Comparison of ENCODE assay signal across 11 cellular contexts in the genomic region with DNA sequence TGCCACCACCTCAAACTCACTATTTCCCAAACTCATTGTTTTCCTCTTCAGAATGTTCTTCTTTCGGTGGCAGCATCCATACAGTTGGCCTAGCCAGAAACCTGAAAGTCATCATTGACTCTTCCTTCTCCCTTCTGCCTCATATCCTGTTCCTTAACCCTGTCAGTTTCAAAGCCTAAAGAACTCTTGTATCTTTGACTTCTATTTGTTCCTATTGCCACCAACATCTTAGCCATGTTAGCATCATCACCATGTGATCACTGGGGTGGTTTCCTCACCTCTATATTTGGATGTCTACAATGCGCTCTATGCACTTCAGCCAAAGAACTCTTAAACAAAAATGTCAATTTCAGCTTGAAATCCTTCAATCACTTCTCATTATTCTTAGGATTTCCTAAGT. TPM values are rescaled to one million over a fixed set of nuclear protein-coding genes. Genes with fewer than 3 reads are reported as not detected.
A peak's percentile ranks its signal among the peaks of the same experiment; 100 is the strongest.
DNase-seq lines count a peak whose midpoint lies in the region; ATAC-seq lines count a peak whose summit lies in the region.
"Had no signal": no experiment of that assay in that cellular context is flagged by ENCODE, and none has a peak within 500 bp of the region (broad histone marks: within the 10 kb centered on the region; RNA-seq: fewer than 3 reads in every experiment).

No MANE protein-coding gene starts in this region.

- H3K27me3 Mint-ChIP-seq in activated T-cell treated with anti-CD3 and anti-CD28 coated beads, Interleukin-2, amount 50 U/mL, for 72 hours (ENCODE audit: low read depth) = no peaks in the 10 kb centered on the region
- H3K27me3 Mint-ChIP-seq in activated T-cell treated with anti-CD3 and anti-CD28 coated beads, Interleukin-2, amount 50 U/mL, for 4 hours (ENCODE audit: low read depth) = no peaks in the 10 kb centered on the region
- no peaks in the 10 kb centered on the region for H3K27me3 Mint-ChIP-seq in activated naive CD8-positive, alpha-beta T cell treated with anti-CD3 and anti-CD28 coated beads, Interleukin-2, amount 50 U/mL, for 24 hours
- H3K27me3 Mint-ChIP-seq: B cell had no signal

- H3K36me3 Mint-ChIP-seq in activated T-cell treated with anti-CD3 and anti-CD28 coated beads, Interleukin-2, amount 50 U/mL, for 72 hours (ENCODE audit: insufficient read depth in 2 of 2) = peaks cover 8 to 9% of the 10 kb centered on the region in 2 donors
- peaks cover 47% of the 10 kb centered on the region for H3K36me3 Mint-ChIP-seq in activated T-cell treated with anti-CD3 and anti-CD28 coated beads, Interleukin-2, amount 50 U/mL, for 4 hours (ENCODE audit: insufficient read depth)
- H3K36me3 Mint-ChIP-seq in activated naive CD8-positive, alpha-beta T cell treated with anti-CD3 and anti-CD28 coated beads, Interleukin-2, amount 50 U/mL, for 24 hours (ENCODE audit: low read depth) = peaks cover 32% of the 10 kb centered on the region

- no peak overlapping the region for H3K9ac ChIP-seq in subcutaneous abdominal adipose tissue (ENCODE audit: low read length in 5 of 5)

- peak overlapping the region; percentile 5 for H3K27ac ChIP-seq in subcutaneous abdominal adipose tissue (ENCODE audit: low read depth, low read length)

- H3K4me1 Mint-ChIP-seq in activated T-cell treated with anti-CD3 and anti-CD28 coated beads, Interleukin-2, amount 50 U/mL, for 72 hours (ENCODE audit: low read depth) = peaks cover 33% of the 10 kb centered on the region
- H3K4me1 Mint-ChIP-seq in activated T-cell treated with anti-CD3 and anti-CD28 coated beads, Interleukin-2, amount 50 U/mL, for 4 hours (ENCODE audit: low read depth) = peaks cover 27% of the 10 kb centered on the region
- H3K4me1 Mint-ChIP-seq in activated naive CD8-positive, alpha-beta T cell treated with anti-CD3 and anti-CD28 coated beads, Interleukin-2, amount 50 U/mL, for 24 hours = peaks cover 31% of the 10 kb centered on the region
- H3K4me1 Mint-ChIP-seq: B cell had no signal

- H3K4me3 ChIP-seq in subcutaneous abdominal adipose tissue (ENCODE audit: low read depth in 1 of 5, low read length in 5 of 5) = no peak overlapping the region

- H3K27me3 ChIP-seq in subcutaneous abdominal adipose tissue (ENCODE audit: control insufficient read depth in 5 of 5, insufficient read depth in 4 of 5, low read length in 5 of 5) = no peaks in the 10 kb centered on the region

- no peaks in the 10 kb centered on the region for H3K9me3 ChIP-seq in subcutaneous abdominal adipose tissue (ENCODE audit: control insufficient read depth in 5 of 5, low read length in 5 of 5)

- peak; percentile 48 to 52 for ATAC-seq in activated T-cell treated with anti-CD3 and anti-CD28 coated beads, Interleukin-2, amount 50 U/mL, for 72 hours (replicated peaks in 1 of 2)
- ATAC-seq in activated T-cell treated with anti-CD3 and anti-CD28 coated beads, Interleukin-2, amount 50 U/mL, for 4 hours = no peak
- peak; percentile 30 for ATAC-seq in HG03159 (IDR thresholded peaks at IDR 0.05; ENCODE audit: unreplicated experiment)
- ATAC-seq in activated naive CD8-positive, alpha-beta T cell treated with anti-CD3 and anti-CD28 coated beads, Interleukin-2, amount 50 U/mL, for 24 hours = peak; percentile 76
- ATAC-seq: Panc1 had no signal

- peaks cover 0 to 33% (median 13%) of the 10 kb centered on the region in 5 donors for H3K36me3 ChIP-seq in subcutaneous abdominal adipose tissue (ENCODE audit: control insufficient read depth in 5 of 5, insufficient read depth in 5 of 5, low read length in 5 of 5)

- H3K4me1 ChIP-seq in subcutaneous abdominal adipose tissue (ENCODE audit: control insufficient read depth in 5 of 5, insufficient read depth in 5 of 5, low read length in 5 of 5) = peaks cover 0 to 2% (median 0%) of the 10 kb centered on the region in 5 donors

- no peak for DNase-seq in activated T-cell treated with anti-CD3 and anti-CD28 coated beads, Interleukin-2, amount 50 U/mL, for 72 hours
- DNase-seq in activated T-cell treated with anti-CD3 and anti-CD28 coated beads, Interleukin-2, amount 50 U/mL, for 4 hours = no peak
- DNase-seq in activated naive CD8-positive, alpha-beta T cell treated with anti-CD3 and anti-CD28 coated beads, Interleukin-2, amount 50 U/mL, for 24 hours = no peak
- DNase-seq in NCI-H69 (lab: John Stamatoyannopoulos, UW) = no peak
- no peak for DNase-seq in islet precursor cell
- DNase-seq in SKM-1 treated with dmso at 0.1 percent for 144 hours (lab: John Stamatoyannopoulos, UW; ENCODE audit: unreplicated experiment) = no peak

- H3K9me3 Mint-ChIP-seq in activated T-cell treated with anti-CD3 and anti-CD28 coated beads, Interleukin-2, amount 50 U/mL, for 72 hours = peaks cover 3 to 5% of the 10 kb centered on the region in 2 donors
- H3K9me3 Mint-ChIP-seq in activated T-cell treated with anti-CD3 and anti-CD28 coated beads, Interleukin-2, amount 50 U/mL, for 4 hours = peaks cover 3% of the 10 kb centered on the region
- peaks cover 5% of the 10 kb centered on the region for H3K9me3 Mint-ChIP-seq in activated naive CD8-positive, alpha-beta T cell treated with anti-CD3 and anti-CD28 coated beads, Interleukin-2, amount 50 U/mL, for 24 hours

- peak overlapping the region; percentile 71 for H3K27ac Mint-ChIP-seq in activated T-cell treated with anti-CD3 and anti-CD28 coated beads, Interleukin-2, amount 50 U/mL, for 72 hours
- H3K27ac Mint-ChIP-seq in activated naive CD8-positive, alpha-beta T cell treated with anti-CD3 and anti-CD28 coated beads, Interleukin-2, amount 50 U/mL, for 24 hours = peak overlapping the region; percentile 90
- H3K27ac Mint-ChIP-seq: B cell had no signal

- peak overlapping the region in 1 of 2 donors; percentile 64 for H3K4me3 Mint-ChIP-seq in activated T-cell treated with anti-CD3 and anti-CD28 coated beads, Interleukin-2, amount 50 U/mL, for 72 hours
- no peak overlapping the region for H3K4me3 Mint-ChIP-seq in activated T-cell treated with anti-CD3 and anti-CD28 coated beads, Interleukin-2, amount 50 U/mL, for 4 hours
- H3K4me3 Mint-ChIP-seq in activated naive CD8-positive, alpha-beta T cell treated with anti-CD3 and anti-CD28 coated beads, Interleukin-2, amount 50 U/mL, for 24 hours = peak overlapping the region; percentile 36
- H3K4me3 Mint-ChIP-seq: B cell, neural crest cell had no signal

RNA-seq across cellular contexts. Expression of a gene that starts 29.0 kb away (rescaled TPM):
- total RNA-seq in activated T-cell treated with anti-CD3 and anti-CD28 coated beads, Interleukin-2, amount 50 U/mL, for 72 hours = 10 to 100 TPM in 1 of 2 donors, 1 to 10 TPM in 1; 7.1 to 15.6 TPM
- 1 to 10 TPM; 2.1 to 3.1 (median 3.0) TPM for total RNA-seq in activated T-cell treated with anti-CD3 and anti-CD28 coated beads, Interleukin-2, amount 50 U/mL, for 4 hours

RNA-seq across cellular contexts. Expression of a gene that starts 45.5 kb away (rescaled TPM):
- 10 to 100 TPM; 13.5 to 16.7 TPM for total RNA-seq in activated T-cell treated with anti-CD3 and anti-CD28 coated beads, Interleukin-2, amount 50 U/mL, for 72 hours
- 1 to 10 TPM in 2 of 3 donors, under 1 TPM in 1; 0.94 to 2.4 (median 1.2) TPM for total RNA-seq in activated T-cell treated with anti-CD3 and anti-CD28 coated beads, Interleukin-2, amount 50 U/mL, for 4 hours

Comparison
In these comparisons a context has a peak if more than half of its experiments do, and no peak if none do; other contexts are left out.
1. ATAC-seq: peak in activated T-cell treated with anti-CD3 and anti-CD28 coated beads, Interleukin-2, amount 50 U/mL, for 72 hours (2 of 2), HG03159 (single experiment) and activated naive CD8-positive, alpha-beta T cell treated with anti-CD3 and anti-CD28 coated beads, Interleukin-2, amount 50 U/mL, for 24 hours (single experiment); none in activated T-cell treated with anti-CD3 and anti-CD28 coated beads, Interleukin-2, amount 50 U/mL, for 4 hours (0 of 2).
2. RNA of a gene that starts 45.5 kb away (total RNA-seq): 13.5 to 16.7 TPM in activated T-cell treated with anti-CD3 and anti-CD28 coated beads, Interleukin-2, amount 50 U/mL, for 72 hours; 0.94 to 2.4 TPM in activated T-cell treated with anti-CD3 and anti-CD28 coated beads, Interleukin-2, amount 50 U/mL, for 4 hours; every median in the first group is over 4 times any median in the second.